11 cellular contexts compared by ENCODE assay signal in genomic region chr19:6661509-6662244, GRCh38. TPM values are rescaled to one million over a fixed set of nuclear protein-coding genes. Genes with fewer than 3 reads are reported as not detected.
DNase-seq lines count a peak whose midpoint lies in the region; TF ChIP-seq lines count a peak whose summit lies in the region.
"Not testable (repeated sequence)": the region's sequence is repeated elsewhere in the genome, so short reads cannot be mapped to it uniquely, and the experiment has no call there.
"Had no signal": no experiment of that assay in that cellular context is flagged by ENCODE, and none has a peak within 500 bp of the region (broad histone marks: within the 10 kb centered on the region; RNA-seq: fewer than 3 reads in every experiment).

No MANE protein-coding gene starts in this region.

- H3K4me1 Mint-ChIP-seq in CD14-positive monocyte: not testable (repeated sequence)
- H3K4me1 Mint-ChIP-seq in activated CD4-positive, alpha-beta T cell treated with anti-CD3 and anti-CD28 coated beads, Interleukin-2, amount 10 ng/mL, durations not matched to agents 7 days and 5 days: peaks cover 21% of the 10 kb centered on the region
- peaks cover 49% of the 10 kb centered on the region for H3K4me1 Mint-ChIP-seq in activated T-helper 2 cell treated with anti-CD3 and anti-CD28 coated beads, Interferon-gamma antibody, Interleukin-2, Interleukin-4, amounts not matched to agents 10 μg/mL and 5 μg/mL and 100 μg/mL, durations not matched to agents 14 hours and 24 hours and 36 hours (ENCODE audit: low read depth)

- H3K36me3 Mint-ChIP-seq in CD14-positive monocyte: peaks cover 32 to 34% of the 10 kb centered on the region in 2 donors
- not testable (repeated sequence) for H3K36me3 Mint-ChIP-seq in activated CD4-positive, alpha-beta T cell treated with anti-CD3 and anti-CD28 coated beads, Interleukin-2, amount 10 ng/mL, durations not matched to agents 7 days and 5 days (ENCODE audit: low read depth)
- peaks cover 26% of the 10 kb centered on the region for H3K36me3 Mint-ChIP-seq in activated T-helper 2 cell treated with anti-CD3 and anti-CD28 coated beads, Interferon-gamma antibody, Interleukin-2, Interleukin-4, amounts not matched to agents 10 μg/mL and 5 μg/mL and 100 μg/mL, durations not matched to agents 14 hours and 24 hours and 36 hours (ENCODE audit: low read depth)

- TF ChIP-seq CTCF in CD14-positive monocyte (IDR thresholded peaks at IDR 0.05); GM13977 (IDR thresholded peaks at IDR 0.05; ENCODE audit: extremely low read depth, insufficient read depth, missing control alignments): not testable (repeated sequence)

- CTCF ChIA-PET in activated CD4-positive, alpha-beta T cell treated with anti-CD3 and anti-CD28 coated beads, Interleukin-2, amount 10 ng/mL, durations not matched to agents 7 days and 5 days (lab: Charles Lee): interaction anchor here (0.8 to 1.8 kb wide), 10 partner anchors 9 to 202 kb away, joined by 3 to 7 read pairs (median 3); partner anchors contain the start of gene TNFSF14

- H3K9me3 ChIP-seq in mesodermal cell (ENCODE audit: control insufficient read depth, low read length): peaks cover 18% of the 10 kb centered on the region

- H3K4me3 Mint-ChIP-seq in CD14-positive monocyte: peak overlapping the region in 1 of 2 donors; percentile 78
- H3K4me3 Mint-ChIP-seq in activated CD4-positive, alpha-beta T cell treated with anti-CD3 and anti-CD28 coated beads, Interleukin-2, amount 10 ng/mL, durations not matched to agents 7 days and 5 days: not testable (repeated sequence)
- H3K4me3 Mint-ChIP-seq in activated T-helper 2 cell treated with anti-CD3 and anti-CD28 coated beads, Interferon-gamma antibody, Interleukin-2, Interleukin-4, amounts not matched to agents 10 μg/mL and 5 μg/mL and 100 μg/mL, durations not matched to agents 14 hours and 24 hours and 36 hours (ENCODE audit: low read depth): peak overlapping the region; percentile 51

- H3K4me3 ChIP-seq in mesodermal cell (ENCODE audit: extremely low read depth, insufficient read depth, low read length, poor library complexity, severe bottlenecking): not testable (repeated sequence)

- peak overlapping the region; percentile 41 for H3K27ac ChIP-seq in mesodermal cell (ENCODE audit: low read depth, low read length, severe bottlenecking)

- H3K27me3 Mint-ChIP-seq in CD14-positive monocyte (ENCODE audit: low read depth in 3 of 3): peaks cover 25 to 56% (median 47%) of the 10 kb centered on the region in 3 donors
- H3K27me3 Mint-ChIP-seq in activated CD4-positive, alpha-beta T cell treated with anti-CD3 and anti-CD28 coated beads, Interleukin-2, amount 10 ng/mL, durations not matched to agents 7 days and 5 days; activated T-helper 2 cell treated with anti-CD3 and anti-CD28 coated beads, Interferon-gamma antibody, Interleukin-2, Interleukin-4, amounts not matched to agents 10 μg/mL and 5 μg/mL and 100 μg/mL, durations not matched to agents 14 hours and 24 hours and 36 hours (ENCODE audit: low read depth): not testable (repeated sequence)

- intact Hi-C loops in CD14-positive monocyte (cut with micrococcal nuclease): loop anchor here in 1 of 2 donors (5.0 kb wide), 1 partner anchor 76 kb away; the partner anchor contains the start of genes GPR108 and TRIP10
- intact Hi-C loops in activated T-helper 2 cell treated with anti-CD3 and anti-CD28 coated beads, Interferon-gamma antibody, Interleukin-2, Interleukin-4, amounts not matched to agents 10 μg/mL and 5 μg/mL and 100 μg/mL, durations not matched to agents 14 hours and 24 hours and 36 hours (cut with micrococcal nuclease): loop anchor here (1.0 to 5.0 kb wide), 4 partner anchors 9 to 145 kb away; partner anchors contain the start of genes CD70 and TNFSF14

- WGBS in mesodermal cell (ENCODE audit: insufficient coverage in 2 of 2), 2 experiments: 31 to 44% methylated on average over 4 to 5 of the region's 10 CpGs

- POLR2A ChIA-PET in activated CD4-positive, alpha-beta T cell treated with anti-CD3 and anti-CD28 coated beads, Interleukin-2, amount 10 ng/mL, durations not matched to agents 7 days and 5 days (lab: Charles Lee): not testable (repeated sequence)

- not testable (repeated sequence) for DNase-seq in CD14-positive monocyte (ENCODE audit: low spot score)
- DNase-seq in GM13977 (ENCODE audit: low spot score): peak; percentile 80
- peak; percentile 49 for DNase-seq in NK-92 treated with Interleukin-12 subunit alpha and Interleukin-12 subunit beta, amount 100 ng/mL, for 24 hours (lab: John Stamatoyannopoulos, UW)
- DNase-seq in activated CD4-positive, alpha-beta T cell treated with anti-CD3 and anti-CD28 coated beads, Interleukin-2, amount 10 ng/mL, durations not matched to agents 7 days and 5 days: peak; percentile 35
- peak; percentile 56 for DNase-seq in activated T-helper 2 cell treated with anti-CD3 and anti-CD28 coated beads, Interferon-gamma antibody, Interleukin-2, Interleukin-4, amounts not matched to agents 10 μg/mL and 5 μg/mL and 100 μg/mL, durations not matched to agents 14 hours and 24 hours and 36 hours (ENCODE audit: low spot score)
- DNase-seq in central memory CD4-positive, alpha-beta T cell: peak; percentile 77
- DNase-seq in stimulated activated CD4-positive, alpha-beta T cell treated with anti-CD3 and anti-CD28 coated beads, TNF-alpha, amount 100 ng/mL, for 4 hours (ENCODE audit: low read depth in 3 of 3): peak in 2 of 3 experiments; percentile 38 to 53

- in situ Hi-C loops in GM13977 (cut with MboI; ENCODE audit: low pct_unique_long_range_greater_than_20kb, low sequenced_read_pairs, unreplicated experiment): not testable (repeated sequence)

- not testable (repeated sequence) for H3K36me3 ChIP-seq in mesodermal cell (ENCODE audit: control insufficient read depth, insufficient read depth, low read length)

- peaks cover 0 to 17% (median 3%) of the 10 kb centered on the region in 7 donors for H3K9me3 Mint-ChIP-seq in CD14-positive monocyte
- H3K9me3 Mint-ChIP-seq in activated CD4-positive, alpha-beta T cell treated with anti-CD3 and anti-CD28 coated beads, Interleukin-2, amount 10 ng/mL, durations not matched to agents 7 days and 5 days; activated T-helper 2 cell treated with anti-CD3 and anti-CD28 coated beads, Interferon-gamma antibody, Interleukin-2, Interleukin-4, amounts not matched to agents 10 μg/mL and 5 μg/mL and 100 μg/mL, durations not matched to agents 14 hours and 24 hours and 36 hours: not testable (repeated sequence)

- peak overlapping the region in 6 of 7 donors; percentile 50 to 89 (median 74) for H3K27ac Mint-ChIP-seq in CD14-positive monocyte
- peak overlapping the region; percentile 64 for H3K27ac Mint-ChIP-seq in activated CD4-positive, alpha-beta T cell treated with anti-CD3 and anti-CD28 coated beads, Interleukin-2, amount 10 ng/mL, durations not matched to agents 7 days and 5 days
- H3K27ac Mint-ChIP-seq in activated T-helper 2 cell treated with anti-CD3 and anti-CD28 coated beads, Interferon-gamma antibody, Interleukin-2, Interleukin-4, amounts not matched to agents 10 μg/mL and 5 μg/mL and 100 μg/mL, durations not matched to agents 14 hours and 24 hours and 36 hours: not testable (repeated sequence)

- H3K4me1 ChIP-seq in mesodermal cell (ENCODE audit: control insufficient read depth, insufficient read depth, low read length, poor library complexity, severe bottlenecking): not testable (repeated sequence)

RNA-seq across cellular contexts. Expression of gene TNFSF14, which starts 8.3 kb away (rescaled TPM):
- 1 to 10 TPM in 1 of 2 donors, under 1 TPM in 1; 0.81 to 4.5 TPM for polyA plus RNA-seq in CD14-positive monocyte
- total RNA-seq in activated CD4-positive, alpha-beta T cell treated with anti-CD3 and anti-CD28 coated beads, Interleukin-2, amount 10 ng/mL, durations not matched to agents 7 days and 5 days: 10 to 100 TPM; 20.2 to 20.8 TPM
- 99.5 and 102 TPM in 2 replicates for total RNA-seq in activated T-helper 2 cell treated with anti-CD3 and anti-CD28 coated beads, Interferon-gamma antibody, Interleukin-2, Interleukin-4, amounts not matched to agents 10 μg/mL and 5 μg/mL and 100 μg/mL, durations not matched to agents 14 hours and 24 hours and 36 hours
- not detected for polyA plus RNA-seq in mesodermal cell (2013, experiment 1 of 2)
- not detected for polyA plus RNA-seq in mesodermal cell (2013, experiment 2 of 2)
- total RNA-seq: myocyte, progenitor cell of endocrine pancreas, smooth muscle cell had no signal
- polyA plus RNA-seq: smooth muscle cell had no signal

RNA-seq across cellular contexts. Expression of gene C3, which starts 58.8 kb away (rescaled TPM):
- polyA plus RNA-seq in CD14-positive monocyte: 1 to 10 TPM; 2.4 to 3.2 TPM
- total RNA-seq in activated CD4-positive, alpha-beta T cell treated with anti-CD3 and anti-CD28 coated beads, Interleukin-2, amount 10 ng/mL, durations not matched to agents 7 days and 5 days: not detected
- total RNA-seq in activated T-helper 2 cell treated with anti-CD3 and anti-CD28 coated beads, Interferon-gamma antibody, Interleukin-2, Interleukin-4, amounts not matched to agents 10 μg/mL and 5 μg/mL and 100 μg/mL, durations not matched to agents 14 hours and 24 hours and 36 hours: 4.4 and 6.3 TPM in 2 replicates
- 2.9 TPM for polyA plus RNA-seq in mesodermal cell (2013, experiment 1 of 2)
- polyA plus RNA-seq in mesodermal cell (2013, experiment 2 of 2): 2.0 TPM
